ENCODE assay signal across 37 cellular contexts in the genomic region with DNA sequence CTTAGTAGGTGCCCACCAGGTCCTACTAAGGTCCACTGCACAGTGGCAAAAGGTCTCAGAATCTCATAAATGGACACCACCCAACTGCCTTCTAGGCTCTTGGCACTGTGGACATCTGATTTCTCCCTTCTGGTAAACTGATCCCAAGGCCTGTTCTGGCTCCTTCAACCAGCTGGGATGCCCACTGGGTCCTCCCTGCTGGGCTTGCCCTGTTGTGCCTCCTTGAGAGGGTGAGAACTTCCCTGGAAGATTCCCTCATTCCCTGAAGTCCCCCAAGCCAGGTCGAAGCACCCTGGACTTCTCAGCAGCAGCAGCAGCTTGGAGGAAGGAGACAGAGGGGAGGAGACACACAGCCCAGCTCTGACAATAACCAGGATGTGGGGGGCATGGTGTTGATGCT. TPM values are rescaled to one million over a fixed set of nuclear protein-coding genes. Genes with fewer than 3 reads are reported as not detected.
"Had no signal": no experiment of that assay in that cellular context is flagged by ENCODE, and none has a peak within 500 bp of the region (broad histone marks: within the 10 kb centered on the region; RNA-seq: fewer than 3 reads in every experiment).

No MANE protein-coding gene starts in this region.

- H3K9me3 ChIP-seq: ascending aorta had no signal

- H3K27me3 Mint-ChIP-seq: activated CD4-positive, alpha-beta T cell treated with anti-CD3 and anti-CD28 coated beads, Interleukin-2, amount 10 ng/mL, durations not matched to agents 24 days and 14 days; activated naive CD8-positive, alpha-beta T cell treated with anti-CD3 and anti-CD28 coated beads, Interleukin-2, amount 10 ng/mL, durations not matched to agents 7 days and 5 days; activated T-helper 17 cell treated with anti-CD3 and anti-CD28 coated beads, Interleukin-2, amount 50 U/mL, for 72 hours; brain; central memory CD8-positive, alpha-beta T cell had no signal

- H3K9me3 Mint-ChIP-seq: activated naive CD4-positive, alpha-beta T cell treated with anti-CD3 and anti-CD28 coated beads for 36 hours; activated T-cell treated with anti-CD3 and anti-CD28 coated beads, Interleukin-2, amount 50 U/mL, for 4 hours; central memory CD8-positive, alpha-beta T cell had no signal

- ATAC-seq: activated CD8-positive, alpha-beta T cell treated with anti-CD3 and anti-CD28 coated beads for 36 hours; activated naive CD4-positive, alpha-beta T cell treated with anti-CD3 and anti-CD28 coated beads, Interleukin-2, amount 50 U/mL, for 72 hours; activated naive CD8-positive, alpha-beta T cell treated with anti-CD3 and anti-CD28 coated beads, Interleukin-2, amount 50 U/mL, for 24 hours; activated T-cell treated with anti-CD3 and anti-CD28 coated beads, Interleukin-2, amount 50 U/mL, for 4 hours; activated T-cell treated with anti-CD3 and anti-CD28 coated beads, Interleukin-2, amount 50 U/mL, for 72 hours; activated T-helper 17 cell treated with anti-CD3 and anti-CD28 coated beads, Interleukin-2, amount 50 U/mL, for 72 hours had no signal

- H3K36me3 Mint-ChIP-seq: activated CD4-positive, alpha-beta memory T cell treated with anti-CD3 and anti-CD28 coated beads for 36 hours; activated naive CD8-positive, alpha-beta T cell treated with anti-CD3 and anti-CD28 coated beads, Interleukin-2, amount 10 ng/mL, durations not matched to agents 7 days and 5 days; brain had no signal

- H3K36me3 ChIP-seq: ascending aorta, cardiac muscle cell had no signal

- DNase-seq: activated B cell treated with CpG ODN at 0.5 μM for 24 hours; activated CD4-positive, alpha-beta memory T cell treated with anti-CD3 and anti-CD28 coated beads for 36 hours; activated CD4-positive, alpha-beta T cell treated with anti-CD3 and anti-CD28 coated beads for 4 hours; activated CD4-positive, alpha-beta T cell treated with anti-CD3 and anti-CD28 coated beads, Interleukin-2, amount 10 ng/mL, durations not matched to agents 24 days and 14 days; activated CD4-positive, alpha-beta T cell treated with anti-CD3 and anti-CD28 coated beads, Interleukin-2, amount 50 U/mL, for 1 hour; activated CD4-positive, alpha-beta T cell treated with anti-CD3 and anti-CD28 coated beads, Interleukin-2, amount 50 U/mL, for 4 hours; activated CD4-positive, CD25-positive, alpha-beta regulatory T cell treated with anti-CD3 and anti-CD28 coated beads, Interleukin-2, amount 50 U/mL, for 72 hours; activated CD8-positive, alpha-beta memory T cell treated with anti-CD3 and anti-CD28 coated beads, Interleukin-2, amount 50 U/mL, for 4 hours; activated CD8-positive, alpha-beta T cell treated with anti-CD3 and anti-CD28 coated beads for 36 hours; activated effector memory CD4-positive, alpha-beta T cell treated with anti-CD3 and anti-CD28 coated beads, Interleukin-2, amount 50 U/mL, for 16 hours; activated gamma-delta T cell treated with Interleukin-2 at 50 U/mL for 16 hours; activated naive CD4-positive, alpha-beta T cell; activated naive CD4-positive, alpha-beta T cell treated with anti-CD3 and anti-CD28 coated beads for 36 hours; activated naive CD4-positive, alpha-beta T cell treated with anti-CD3 and anti-CD28 coated beads, Interleukin-2, amount 50 U/mL, for 16 hours; activated naive CD8-positive, alpha-beta T cell treated with anti-CD3 and anti-CD28 coated beads, Interleukin-2, amount 10 ng/mL, durations not matched to agents 7 days and 5 days; activated naive CD8-positive, alpha-beta T cell treated with anti-CD3 and anti-CD28 coated beads, Interleukin-2, amount 50 U/mL, for 24 hours; activated T-cell treated with anti-CD3 and anti-CD28 coated beads for 4 hours; activated T-cell treated with anti-CD3 and anti-CD28 coated beads, Interleukin-2, amount 50 U/mL, for 1 hour; activated T-cell treated with anti-CD3 and anti-CD28 coated beads, Interleukin-2, amount 50 U/mL, for 4 hours; activated T-cell treated with anti-CD3 and anti-CD28 coated beads, Interleukin-2, amount 50 U/mL, for 72 hours; amygdala; anterior cingulate cortex; caudate nucleus; cerebellar nuclear complex; T-helper 1 cell; T-helper 2 cell; T-helper 9 cell had no signal

- H3K27ac ChIP-seq: ascending aorta, cardiac muscle cell, VCaP had no signal

- H3K4me1 Mint-ChIP-seq: activated B cell treated with CpG ODN at 0.5 μM for 24 hours; activated CD4-positive, alpha-beta T cell treated with anti-CD3 and anti-CD28 coated beads, Interleukin-2, amount 10 ng/mL, durations not matched to agents 24 days and 14 days; activated naive CD8-positive, alpha-beta T cell treated with anti-CD3 and anti-CD28 coated beads, Interleukin-2, amount 10 ng/mL, durations not matched to agents 7 days and 5 days; activated naive CD8-positive, alpha-beta T cell treated with anti-CD3 and anti-CD28 coated beads, Interleukin-2, amount 50 U/mL, for 24 hours; activated T-helper 17 cell treated with anti-CD3 and anti-CD28 coated beads, Interleukin-2, amount 50 U/mL, for 72 hours; brain; central memory CD8-positive, alpha-beta T cell had no signal

- H3K4me3 Mint-ChIP-seq: activated B cell treated with CpG ODN at 0.5 μM for 24 hours; activated CD4-positive, alpha-beta memory T cell treated with anti-CD3 and anti-CD28 coated beads for 36 hours; activated CD4-positive, alpha-beta T cell treated with anti-CD3 and anti-CD28 coated beads, Interleukin-2, amount 10 ng/mL, durations not matched to agents 24 days and 14 days; activated CD8-positive, alpha-beta T cell treated with anti-CD3 and anti-CD28 coated beads for 36 hours; activated naive CD4-positive, alpha-beta T cell treated with anti-CD3 and anti-CD28 coated beads for 36 hours; activated naive CD8-positive, alpha-beta T cell treated with anti-CD3 and anti-CD28 coated beads, Interleukin-2, amount 10 ng/mL, durations not matched to agents 7 days and 5 days; activated naive CD8-positive, alpha-beta T cell treated with anti-CD3 and anti-CD28 coated beads, Interleukin-2, amount 50 U/mL, for 24 hours; activated T-cell treated with anti-CD3 and anti-CD28 coated beads, Interleukin-2, amount 50 U/mL, for 4 hours; activated T-cell treated with anti-CD3 and anti-CD28 coated beads, Interleukin-2, amount 50 U/mL, for 72 hours; activated T-helper 1 cell treated with anti-CD3 and anti-CD28 coated beads, Interleukin-12 subunit alpha, Interleukin-12 subunit beta, Interleukin-2, Interleukin-4 antibody, amounts not matched to agents 30 ng/mL and 10 ng/mL and 1 ng/mL, durations not matched to agents 14 hours and 24 hours and 36 hours; activated T-helper 17 cell treated with anti-CD3 and anti-CD28 coated beads, Interleukin-2, amount 50 U/mL, for 72 hours; brain; central memory CD8-positive, alpha-beta T cell; T-helper 1 cell treated with Interleukin-12 subunit alpha and Interleukin-12 subunit beta and Interleukin-4 antibody, amounts not matched to agents 30 μg/mL and 1 μg/mL, for 36 hours; T-helper 2 cell treated with Interferon-gamma antibody and Interleukin-4, amounts not matched to agents 5 μg/mL and 100 μg/mL, for 36 hours had no signal

- H3K27me3 ChIP-seq: ascending aorta, cardiac muscle cell had no signal

- H3K4me3 ChIP-seq: ascending aorta, cardiac muscle cell had no signal

- H3K27ac Mint-ChIP-seq: activated B cell treated with CpG ODN at 0.5 μM for 24 hours; activated CD4-positive, alpha-beta memory T cell treated with anti-CD3 and anti-CD28 coated beads for 36 hours; activated CD4-positive, alpha-beta T cell treated with anti-CD3 and anti-CD28 coated beads, Interleukin-2, amount 10 ng/mL, durations not matched to agents 24 days and 14 days; activated CD8-positive, alpha-beta T cell treated with anti-CD3 and anti-CD28 coated beads for 36 hours; activated naive CD4-positive, alpha-beta T cell treated with anti-CD3 and anti-CD28 coated beads for 36 hours; activated naive CD4-positive, alpha-beta T cell treated with anti-CD3 and anti-CD28 coated beads, Interleukin-2, amount 50 U/mL, for 72 hours; activated naive CD8-positive, alpha-beta T cell treated with anti-CD3 and anti-CD28 coated beads, Interleukin-2, amount 10 ng/mL, durations not matched to agents 7 days and 5 days; activated naive CD8-positive, alpha-beta T cell treated with anti-CD3 and anti-CD28 coated beads, Interleukin-2, amount 50 U/mL, for 24 hours; activated T-cell treated with anti-CD3 and anti-CD28 coated beads, Interleukin-2, amount 50 U/mL, for 72 hours; activated T-helper 1 cell treated with anti-CD3 and anti-CD28 coated beads, Interleukin-12 subunit alpha, Interleukin-12 subunit beta, Interleukin-2, Interleukin-4 antibody, amounts not matched to agents 30 ng/mL and 10 ng/mL and 1 ng/mL, durations not matched to agents 14 hours and 24 hours and 36 hours; activated T-helper 17 cell treated with anti-CD3 and anti-CD28 coated beads, Interleukin-2, amount 50 U/mL, for 72 hours; brain; T-helper 1 cell treated with Interleukin-12 subunit alpha and Interleukin-12 subunit beta and Interleukin-4 antibody, amounts not matched to agents 30 μg/mL and 1 μg/mL, for 36 hours; T-helper 2 cell treated with Interferon-gamma antibody and Interleukin-4, amounts not matched to agents 5 μg/mL and 100 μg/mL, for 36 hours had no signal

RNA-seq across cellular contexts. Expression of gene ZNF492, which starts 6.6 kb away (rescaled TPM):
- total RNA-seq: cardiac muscle cell had no signal
